11 cellular contexts compared by ENCODE assay signal in the genomic region with DNA sequence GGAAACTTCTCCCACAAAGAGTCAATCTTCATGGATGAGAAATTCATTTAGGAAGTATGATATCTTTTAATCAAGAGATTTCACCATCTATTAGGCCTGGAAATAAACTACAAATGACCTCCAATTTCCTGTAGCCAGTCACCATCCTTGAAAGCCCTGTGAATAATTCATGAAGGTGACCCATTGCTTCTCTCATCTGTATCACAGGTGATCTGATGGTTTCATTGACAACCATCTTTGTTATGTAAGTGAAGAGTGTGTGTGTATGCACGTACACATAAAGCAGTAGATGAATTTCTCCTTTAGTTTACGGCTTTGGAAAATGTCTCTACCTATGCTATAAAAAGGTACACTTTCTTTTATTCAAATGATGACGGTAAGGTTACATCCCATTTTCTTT.
"Had no signal": no experiment of that assay in that cellular context is flagged by ENCODE, and none has a peak within 500 bp of the region (broad histone marks: within the 10 kb centered on the region; RNA-seq: fewer than 3 reads in every experiment).

No MANE protein-coding gene starts in this region.

- H3K4me3 Mint-ChIP-seq: HFFc6 had no signal

- H3K4me3 ChIP-seq: GM23248, HAP-1, K562 had no signal

- H3K36me3 ChIP-seq: HAP-1 had no signal

- FAIRE-seq: H1, HTR-8/SVneo, K562 had no signal

- DNase-seq: GM23248, H7, HFFc6, IMR-90, Kasumi-1, KG1 had no signal

- ATAC-seq: HCT116, K562 had no signal

- H3K27ac ChIP-seq: GM23248 had no signal

- H3K9me3 ChIP-seq: HAP-1 had no signal

- H2AFZ ChIP-seq: GM23248 had no signal

- H3K27ac Mint-ChIP-seq: HFFc6 had no signal

- H3K9me3 Mint-ChIP-seq: HFFc6 had no signal
